Comparison of ENCODE assay signal across 11 cellular contexts in the genomic region with DNA sequence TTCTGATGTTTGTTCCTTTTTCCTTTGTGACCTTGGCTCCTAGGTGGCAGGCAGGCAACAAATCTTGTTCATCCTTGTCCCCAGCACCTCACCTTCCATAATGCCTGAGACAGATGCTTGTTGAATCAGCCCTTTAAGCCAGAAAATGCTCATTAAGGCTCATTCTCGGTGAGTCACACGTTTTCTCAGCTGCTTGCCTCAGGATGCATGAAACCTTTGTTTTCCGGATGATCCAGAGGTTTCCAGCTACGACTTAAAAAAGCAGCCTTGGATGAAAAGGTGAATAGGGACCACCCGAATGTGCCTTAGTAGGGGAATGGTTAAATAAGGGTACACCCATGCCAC. TPM values are rescaled to one million over a fixed set of nuclear protein-coding genes. Genes with fewer than 3 reads are reported as not detected.
DNase-seq lines count a peak whose midpoint lies in the region; TF ChIP-seq lines count a peak whose summit lies in the region.
"Had no signal": no experiment of that assay in that cellular context is flagged by ENCODE, and none has a peak within 500 bp of the region (broad histone marks: within the 10 kb centered on the region; RNA-seq: fewer than 3 reads in every experiment).

No MANE protein-coding gene starts in this region.

- H3K4me3 Mint-ChIP-seq in endodermal cell (no peak overlapping the region), neural crest cell (peak overlapping the region; percentile 74)
- H3K4me3 Mint-ChIP-seq: stimulated activated effector memory CD8-positive, alpha-beta T cell treated with anti-CD3 and anti-CD28 coated beads, Interleukin-12 subunit alpha, Interleukin-12 subunit beta, amount 100 ng/mL, for 72 hours had no signal

- H3K36me3 ChIP-seq in endodermal cell (ENCODE audit: control insufficient read depth, insufficient read depth, low read length) (peaks cover 38% of the 10 kb centered on the region), WERI-Rb-1 (peaks cover 33% of the 10 kb centered on the region)

- peaks cover 8% of the 10 kb centered on the region for H3K4me1 ChIP-seq in endodermal cell (ENCODE audit: control insufficient read depth, insufficient read depth, low read length)

- H3K9me3 ChIP-seq in endodermal cell (ENCODE audit: control insufficient read depth, low read length) (no peaks in the 10 kb centered on the region), WERI-Rb-1 (ENCODE audit: severe bottlenecking) (no peaks in the 10 kb centered on the region)

- peak overlapping the region; percentile 71 for H3K9ac ChIP-seq in endodermal cell (ENCODE audit: extremely low read depth, low read length, poor library complexity, severe bottlenecking)

- H3K36me3 Mint-ChIP-seq in endodermal cell (ENCODE audit: low read depth) (peaks cover 34% of the 10 kb centered on the region), neural crest cell (ENCODE audit: low read depth) (peaks cover 5% of the 10 kb centered on the region)

- H3K27me3 ChIP-seq in endodermal cell (ENCODE audit: control insufficient read depth, insufficient read depth, low read length, poor library complexity, severe bottlenecking) (no peaks in the 10 kb centered on the region), WERI-Rb-1 (ENCODE audit: insufficient read depth, low read depth, severe bottlenecking) (no peaks in the 10 kb centered on the region)

- no peaks in the 10 kb centered on the region for H3K27me3 Mint-ChIP-seq in endodermal cell (ENCODE audit: insufficient read depth)
- peaks cover 5% of the 10 kb centered on the region for H3K27me3 Mint-ChIP-seq in neural crest cell (ENCODE audit: low read depth)

- peak; percentile 3 for DNase-seq in DMS53 treated with DMSO at 0.1 percent for 48 hours (lab: John Stamatoyannopoulos, UW; ENCODE audit: unreplicated experiment)
- DNase-seq in M059J (ENCODE audit: low read depth), result peak; percentile 79
- DNase-seq in endodermal cell, result no peak
- no peak for DNase-seq in neural crest cell (ENCODE audit: low read depth, low spot score)
- DNase-seq in SW 1271 (lab: John Stamatoyannopoulos, UW), result no peak
- DNase-seq in HT-29 (ENCODE audit: low spot score), result no peak
- DNase-seq in WERI-Rb-1, result no peak
- DNase-seq in NCI-H2029 treated with DMSO at 0.1 percent for 48 hours (lab: John Stamatoyannopoulos, UW), result no peak
- DNase-seq: NCI-H187 had no signal

- TF ChIP-seq CTCF in endodermal cell (conservative IDR thresholded peaks at IDR 0.05) (no peak), neural crest cell (conservative IDR thresholded peaks at IDR 0.05) (no peak), WERI-Rb-1 (IDR thresholded peaks at IDR 0.05; ENCODE audit: low read depth, low read length) (no peak)

- H3K9me3 Mint-ChIP-seq in endodermal cell (no peaks in the 10 kb centered on the region), neural crest cell (no peaks in the 10 kb centered on the region)
- H3K9me3 Mint-ChIP-seq: stimulated activated effector memory CD8-positive, alpha-beta T cell treated with anti-CD3 and anti-CD28 coated beads, Interleukin-12 subunit alpha, Interleukin-12 subunit beta, amount 100 ng/mL, for 72 hours had no signal

- H3K27ac ChIP-seq in endodermal cell (ENCODE audit: low read depth, low read length), result peak overlapping the region; percentile 72
- H3K27ac ChIP-seq in WERI-Rb-1, result no peak overlapping the region
- H3K27ac ChIP-seq: C4-2B had no signal

- 34 to 46% methylated on average over 3 to 4 of the region's 5 CpGs for WGBS in endodermal cell (ENCODE audit: insufficient coverage in 1 of 2, insufficient read length in 1 of 2), 2 experiments

- peaks cover 32% of the 10 kb centered on the region for H3K4me1 Mint-ChIP-seq in endodermal cell
- H3K4me1 Mint-ChIP-seq in neural crest cell, result peaks cover 13% of the 10 kb centered on the region

- peak overlapping the region; percentile 94 for H3K27ac Mint-ChIP-seq in endodermal cell
- no peak overlapping the region for H3K27ac Mint-ChIP-seq in neural crest cell (ENCODE audit: unreplicated experiment)
- H3K27ac Mint-ChIP-seq: stimulated activated effector memory CD8-positive, alpha-beta T cell treated with anti-CD3 and anti-CD28 coated beads, Interleukin-12 subunit alpha, Interleukin-12 subunit beta, amount 100 ng/mL, for 72 hours had no signal

- peak overlapping the region; percentile 56 for H3K4me3 ChIP-seq in endodermal cell (ENCODE audit: low read length)
- H3K4me3 ChIP-seq in WERI-Rb-1 (ENCODE audit: low read depth, low read length), result no peak overlapping the region

RNA-seq across cellular contexts. Expression of gene ATP13A2, which starts 4.6 kb away (rescaled TPM):
- total RNA-seq in M059J (2014; rRNA removed; shearing (Covaris generic)), result 18.3 and 36.3 TPM in 2 replicates
- 10 to 100 TPM; 69.4 to 82.6 TPM for total RNA-seq in endodermal cell
- polyA plus RNA-seq in endodermal cell (2013, experiment 1 of 2), result 46.1 TPM
- 39.7 TPM for polyA plus RNA-seq in endodermal cell (2013, experiment 2 of 2)
- total RNA-seq in neural crest cell, result 53.9 and 59.0 TPM in 2 replicates
- 82.3 and 114 TPM in 2 replicates for total RNA-seq in HT-29 (2014; rRNA removed; shearing (Covaris generic))

RNA-seq across cellular contexts. Expression of gene MFAP2, which starts 35.9 kb away (rescaled TPM):
- total RNA-seq in M059J (2014; rRNA removed; shearing (Covaris generic)), result 0.12 TPM in 1 of 2 replicates, not detected in the other
- 100 to 1,000 TPM; 120 to 170 TPM for total RNA-seq in endodermal cell
- polyA plus RNA-seq in endodermal cell (2013, experiment 1 of 2), result 187 TPM
- polyA plus RNA-seq in endodermal cell (2013, experiment 2 of 2), result 180 TPM
- 81.6 and 83.4 TPM in 2 replicates for total RNA-seq in neural crest cell
- total RNA-seq in HT-29 (2014; rRNA removed; shearing (Covaris generic)), result 0.08 and 0.33 TPM in 2 replicates

RNA-seq across cellular contexts. Expression of gene SDHB, which starts 37.5 kb away (rescaled TPM):
- total RNA-seq in M059J (2014; rRNA removed; shearing (Covaris generic)), result 298 and 307 TPM in 2 replicates
- total RNA-seq in endodermal cell, result 10 to 100 TPM; 68.5 to 75.2 TPM
- 91.8 TPM for polyA plus RNA-seq in endodermal cell (2013, experiment 1 of 2)
- 94.9 TPM for polyA plus RNA-seq in endodermal cell (2013, experiment 2 of 2)
- total RNA-seq in neural crest cell, result 47.2 and 58.6 TPM in 2 replicates
- total RNA-seq in HT-29 (2014; rRNA removed; shearing (Covaris generic)), result 145 and 157 TPM in 2 replicates

Comparison
In these comparisons a context has a peak if more than half of its experiments do, and no peak if none do; other contexts are left out.
1. DNase-seq: peak in DMS53 treated with DMSO at 0.1 percent for 48 hours (single experiment) and M059J (single experiment); none in endodermal cell (single experiment), neural crest cell (single experiment), SW 1271 (0 of 2), HT-29 (single experiment), WERI-Rb-1 (single experiment) and NCI-H2029 treated with DMSO at 0.1 percent for 48 hours (single experiment).
2. RNA of gene MFAP2, which starts 35.9 kb away (total RNA-seq): 120 to 170 TPM in endodermal cell and 81.6 to 83.4 TPM in neural crest cell; 0.08 to 0.33 TPM in HT-29 and 0.12 TPM in M059J; every median in the first group is over 10 times any median in the second.